Comparison of ENCODE assay signal across 11 cellular contexts in genomic region chr2:128466377-128467175, GRCh38.
A peak's percentile ranks its signal among the peaks of the same experiment; 100 is the strongest.
DNase-seq lines count a peak whose midpoint lies in the region; ATAC-seq and TF ChIP-seq lines count a peak whose summit lies in the region.
"Had no signal": no experiment of that assay in that cellular context is flagged by ENCODE, and none has a peak within 500 bp of the region (broad histone marks: within the 10 kb centered on the region; RNA-seq: fewer than 3 reads in every experiment).

No MANE protein-coding gene starts in this region.

- peaks cover 4% of the 10 kb centered on the region in 2 experiments; a peak in 2 of 4 replicates for H3K4me1 Mint-ChIP-seq in H9
- H3K4me1 Mint-ChIP-seq in activated CD4-positive, alpha-beta T cell treated with anti-CD3 and anti-CD28 coated beads for 36 hours: no peaks in the 10 kb centered on the region
- H3K4me1 Mint-ChIP-seq in activated T-helper 1 cell treated with anti-CD3 and anti-CD28 coated beads, Interleukin-12 subunit alpha, Interleukin-12 subunit beta, Interleukin-2, Interleukin-4 antibody, amounts not matched to agents 30 ng/mL and 10 ng/mL and 1 ng/mL, durations not matched to agents 14 hours and 24 hours and 36 hours (ENCODE audit: low read depth): no peaks in the 10 kb centered on the region
- H3K4me1 Mint-ChIP-seq: activated naive CD8-positive, alpha-beta T cell treated with anti-CD3 and anti-CD28 coated beads for 36 hours had no signal

- H2BK20ac ChIP-seq in H9 (ENCODE audit: low read depth, low read length, poor library complexity, severe bottlenecking): no peak overlapping the region

- H3K4me2 ChIP-seq in H9 (ENCODE audit: insufficient read depth, insufficient read length, low read length): no peak overlapping the region

- H3K36me3 ChIP-seq in lung (ENCODE audit: control insufficient read depth in 2 of 2, insufficient read depth in 2 of 2, low read length in 2 of 2): no peaks in the 10 kb centered on the region
- H3K36me3 ChIP-seq in stomach: no peaks in the 10 kb centered on the region

- no peak overlapping the region for H2BK120ac ChIP-seq in H9 (ENCODE audit: low read depth, low read length, poor library complexity, severe bottlenecking)

- H3K4me3 Mint-ChIP-seq in H9: no peak overlapping the region
- H3K4me3 Mint-ChIP-seq in activated CD4-positive, alpha-beta T cell treated with anti-CD3 and anti-CD28 coated beads for 36 hours: no peak overlapping the region
- H3K4me3 Mint-ChIP-seq in activated T-helper 1 cell treated with anti-CD3 and anti-CD28 coated beads, Interleukin-12 subunit alpha, Interleukin-12 subunit beta, Interleukin-2, Interleukin-4 antibody, amounts not matched to agents 30 ng/mL and 10 ng/mL and 1 ng/mL, durations not matched to agents 14 hours and 24 hours and 36 hours: no peak overlapping the region
- H3K4me3 Mint-ChIP-seq: activated naive CD8-positive, alpha-beta T cell treated with anti-CD3 and anti-CD28 coated beads for 36 hours had no signal

- H4K8ac ChIP-seq in H9 (replicated peaks; ENCODE audit: insufficient read length, low read depth, low read length): no peak overlapping the region

- no peak overlapping the region for H4K91ac ChIP-seq in H9 (ENCODE audit: insufficient read length, low read depth, low read length)

- no peak overlapping the region for H3K18ac ChIP-seq in H9 (ENCODE audit: insufficient read length, low read depth, low read length)

- H3K9me3 ChIP-seq in H9 (ENCODE audit: control insufficient read depth, low read depth, low read length): peaks cover 12% of the 10 kb centered on the region
- peaks cover 4 to 39% of the 10 kb centered on the region in 2 donors for H3K9me3 ChIP-seq in lung (ENCODE audit: control insufficient read depth in 2 of 2, insufficient read depth in 1 of 2, low read length in 1 of 2)
- H3K9me3 ChIP-seq in stomach: peaks cover 14 to 44% (median 31%) of the 10 kb centered on the region in 4 donors

- no peak for TF ChIP-seq EP300 in stomach (IDR thresholded peaks at IDR 0.05)

- POLR2A ChIA-PET in activated CD4-positive, alpha-beta T cell treated with anti-CD3 and anti-CD28 coated beads for 36 hours (lab: Charles Lee): no interaction called here

- H3K4me1 ChIP-seq in H9 (ENCODE audit: insufficient read depth, low read length) (no peaks in the 10 kb centered on the region), lung (ENCODE audit: control insufficient read depth in 2 of 2, insufficient read depth in 2 of 2, low read length in 2 of 2) (no peaks in the 10 kb centered on the region), stomach (peaks cover 0 to 5% (median 0%) of the 10 kb centered on the region in 4 donors)

- H3T11ph ChIP-seq in H9 (ENCODE audit: low read length): no peak overlapping the region

- DNase-seq in H9 (peak; percentile 13), ecto neural progenitor cell (ENCODE audit: low spot score) (peak; percentile 32), lung (ENCODE audit: low spot score) (peak; percentile 14), stomach (peak; percentile 64), posterior vena cava (ENCODE audit: low spot score) (no peak)
- no peak for DNase-seq in activated CD4-positive, alpha-beta T cell treated with anti-CD3 and anti-CD28 coated beads for 36 hours
- no peak for DNase-seq in activated T-helper 1 cell treated with anti-CD3 and anti-CD28 coated beads, Interleukin-12 subunit alpha, Interleukin-12 subunit beta, Interleukin-2, Interleukin-4 antibody, amounts not matched to agents 30 ng/mL and 10 ng/mL and 1 ng/mL, durations not matched to agents 14 hours and 24 hours and 36 hours (ENCODE audit: low spot score)
- DNase-seq: activated naive CD8-positive, alpha-beta T cell treated with anti-CD3 and anti-CD28 coated beads for 36 hours; foreskin melanocyte had no signal

- no peak overlapping the region for H3K27ac ChIP-seq in H9 (ENCODE audit: insufficient read length, low read depth, low read length)
- peak overlapping the region in 1 of 2 donors; percentile 56 for H3K27ac ChIP-seq in lung (ENCODE audit: low read depth in 1 of 2, low read length in 1 of 2)
- no peak overlapping the region for H3K27ac ChIP-seq in stomach

- H3K4me3 ChIP-seq in lung (no peak overlapping the region), stomach (no peak overlapping the region)
- H3K4me3 ChIP-seq: GM12878 had no signal

- H3K27ac Mint-ChIP-seq in H9: no peak overlapping the region
- H3K27ac Mint-ChIP-seq in activated CD4-positive, alpha-beta T cell treated with anti-CD3 and anti-CD28 coated beads for 36 hours: no peak overlapping the region
- no peak overlapping the region for H3K27ac Mint-ChIP-seq in activated T-helper 1 cell treated with anti-CD3 and anti-CD28 coated beads, Interleukin-12 subunit alpha, Interleukin-12 subunit beta, Interleukin-2, Interleukin-4 antibody, amounts not matched to agents 30 ng/mL and 10 ng/mL and 1 ng/mL, durations not matched to agents 14 hours and 24 hours and 36 hours
- H3K27ac Mint-ChIP-seq: activated naive CD8-positive, alpha-beta T cell treated with anti-CD3 and anti-CD28 coated beads for 36 hours had no signal

- TF ChIP-seq CTCF in H9 (conservative IDR thresholded peaks at IDR 0.05) (no peak), lung (IDR thresholded peaks at IDR 0.05; ENCODE audit: control extremely low read depth, extremely low read depth) (no peak), stomach (IDR thresholded peaks at IDR 0.05) (no peak)

- intact Hi-C loops in stomach (cut with DNase I; ENCODE audit: low total_unique reads) (no loop called here), posterior vena cava (cut with DNase I) (no loop called here)
- intact Hi-C loops in activated CD4-positive, alpha-beta T cell treated with anti-CD3 and anti-CD28 coated beads for 36 hours (cut with DNase I, micrococcal nuclease): no loop called here
- intact Hi-C loops in activated T-helper 1 cell treated with anti-CD3 and anti-CD28 coated beads, Interleukin-12 subunit alpha, Interleukin-12 subunit beta, Interleukin-2, Interleukin-4 antibody, amounts not matched to agents 30 ng/mL and 10 ng/mL and 1 ng/mL, durations not matched to agents 14 hours and 24 hours and 36 hours (cut with micrococcal nuclease): no loop called here

- H2BK15ac ChIP-seq in H9 (ENCODE audit: low read depth, low read length): no peak overlapping the region

- peaks cover 24 to 32% of the 10 kb centered on the region in 2 experiments for H3K9me3 Mint-ChIP-seq in H9
- H3K9me3 Mint-ChIP-seq in activated CD4-positive, alpha-beta T cell treated with anti-CD3 and anti-CD28 coated beads for 36 hours (ENCODE audit: low read depth): peaks cover 26% of the 10 kb centered on the region
- peaks cover 28% of the 10 kb centered on the region for H3K9me3 Mint-ChIP-seq in activated T-helper 1 cell treated with anti-CD3 and anti-CD28 coated beads, Interleukin-12 subunit alpha, Interleukin-12 subunit beta, Interleukin-2, Interleukin-4 antibody, amounts not matched to agents 30 ng/mL and 10 ng/mL and 1 ng/mL, durations not matched to agents 14 hours and 24 hours and 36 hours

- H2AK5ac ChIP-seq in H9 (ENCODE audit: insufficient read length, low read length): no peak overlapping the region

- no peak overlapping the region for H4K5ac ChIP-seq in H9 (ENCODE audit: insufficient read length, low read depth, low read length)

- H3K23me2 ChIP-seq in H9 (ENCODE audit: insufficient read length, low read depth, low read length, poor library complexity, severe bottlenecking): no peaks in the 10 kb centered on the region

- ATAC-seq in lung (ENCODE audit: insufficient read depth, low FRiP score) (no peak), HG03135 (IDR thresholded peaks at IDR 0.05; ENCODE audit: unreplicated experiment) (no peak)
- no peak for ATAC-seq in activated CD4-positive, alpha-beta T cell treated with anti-CD3 and anti-CD28 coated beads for 36 hours
- ATAC-seq: GM12878 had no signal

- H3K36me3 Mint-ChIP-seq in H9 (ENCODE audit: insufficient read depth in 1 of 3, low read depth in 3 of 3): peaks cover 22 to 26% (median 24%) of the 10 kb centered on the region in 3 experiments
- peaks cover 7% of the 10 kb centered on the region for H3K36me3 Mint-ChIP-seq in activated CD4-positive, alpha-beta T cell treated with anti-CD3 and anti-CD28 coated beads for 36 hours (ENCODE audit: low read depth)
- H3K36me3 Mint-ChIP-seq in activated T-helper 1 cell treated with anti-CD3 and anti-CD28 coated beads, Interleukin-12 subunit alpha, Interleukin-12 subunit beta, Interleukin-2, Interleukin-4 antibody, amounts not matched to agents 30 ng/mL and 10 ng/mL and 1 ng/mL, durations not matched to agents 14 hours and 24 hours and 36 hours (ENCODE audit: low read depth): peaks cover 2% of the 10 kb centered on the region

- CTCF ChIA-PET in activated CD4-positive, alpha-beta T cell treated with anti-CD3 and anti-CD28 coated beads for 36 hours (lab: Charles Lee): interaction anchor here (1.1 kb wide), 1 partner anchor 12 kb away, joined by 3 read pairs; no protein-coding TSS in a partner anchor

- no peak overlapping the region for H3K56ac ChIP-seq in H9 (ENCODE audit: insufficient read length, low read depth, low read length)

- no peak for TF ChIP-seq POLR2A in stomach (IDR thresholded peaks at IDR 0.05)

- WGBS in H9 (ENCODE audit: extremely low coverage, insufficient read length, low lambda C conversion rate): no CpG with 5 or more reads among the region's 4 CpGs
- 90 to 95% methylated on average over 4 of the region's 4 CpGs for WGBS in lung, 2 donors
- 73 to 87% (median 80%) methylated on average over 4 of the region's 4 CpGs for WGBS in stomach, 5 donors

- H3K27me3 Mint-ChIP-seq in H9 (ENCODE audit: low read depth): peaks cover 6% of the 10 kb centered on the region
- no peaks in the 10 kb centered on the region for H3K27me3 Mint-ChIP-seq in activated CD4-positive, alpha-beta T cell treated with anti-CD3 and anti-CD28 coated beads for 36 hours
- H3K27me3 Mint-ChIP-seq in activated T-helper 1 cell treated with anti-CD3 and anti-CD28 coated beads, Interleukin-12 subunit alpha, Interleukin-12 subunit beta, Interleukin-2, Interleukin-4 antibody, amounts not matched to agents 30 ng/mL and 10 ng/mL and 1 ng/mL, durations not matched to agents 14 hours and 24 hours and 36 hours (ENCODE audit: insufficient read depth): peaks cover 9% of the 10 kb centered on the region

- H4K20me1 ChIP-seq in H9 (ENCODE audit: control insufficient read depth, insufficient read depth, insufficient read length): no peaks in the 10 kb centered on the region

- H3K4ac ChIP-seq in H9 (ENCODE audit: low read depth, low read length): no peak overlapping the region

- H3K79me2 ChIP-seq in H9 (ENCODE audit: insufficient read depth, low read length): no peaks in the 10 kb centered on the region

- H3K23ac ChIP-seq in H9 (ENCODE audit: insufficient read length, low read depth, low read length): no peak overlapping the region

- no peak overlapping the region for H3K14ac ChIP-seq in H9 (ENCODE audit: insufficient read depth, low read length)

- H3K27me3 ChIP-seq in H9 (ENCODE audit: insufficient read depth, low read length) (no peaks in the 10 kb centered on the region), lung (ENCODE audit: control insufficient read depth, insufficient read depth) (no peaks in the 10 kb centered on the region), stomach (no peaks in the 10 kb centered on the region)

- no peak overlapping the region for H3K9ac ChIP-seq in H9 (ENCODE audit: extremely low read depth, insufficient read length, low read length)

- H2BK5ac ChIP-seq in H9 (ENCODE audit: insufficient read length, low read length): no peak overlapping the region

- no peak overlapping the region for H2BK12ac ChIP-seq in H9 (ENCODE audit: insufficient read length, low read depth, low read length)

- H3K79me1 ChIP-seq in H9 (ENCODE audit: insufficient read depth, low read depth, low read length, poor library complexity, severe bottlenecking): no peaks in the 10 kb centered on the region

- H2AFZ ChIP-seq in H9 (ENCODE audit: low read length): no peak overlapping the region

Comparison
In these comparisons a context has a peak if more than half of its experiments do, and no peak if none do; other contexts are left out.
1. DNase-seq: peak in H9 (single experiment), ecto neural progenitor cell (single experiment), lung (single experiment) and stomach (single experiment); none in posterior vena cava (single experiment), activated CD4-positive, alpha-beta T cell treated with anti-CD3 and anti-CD28 coated beads for 36 hours (single experiment) and activated T-helper 1 cell treated with anti-CD3 and anti-CD28 coated beads, Interleukin-12 subunit alpha, Interleukin-12 subunit beta, Interleukin-2, Interleukin-4 antibody, amounts not matched to agents 30 ng/mL and 10 ng/mL and 1 ng/mL, durations not matched to agents 14 hours and 24 hours and 36 hours (single experiment).